30 cellular contexts compared by ENCODE assay signal in genomic region chr10:16392661-16393060, GRCh38.
"Had no signal": no experiment of that assay in that cellular context is flagged by ENCODE, and none has a peak within 500 bp of the region (broad histone marks: within the 10 kb centered on the region; RNA-seq: fewer than 3 reads in every experiment).

No MANE protein-coding gene starts in this region.

- H3K27me3 ChIP-seq: ascending aorta, breast epithelium, colonic mucosa, esophagus squamous epithelium had no signal

- H3K36me3 ChIP-seq: ascending aorta, breast epithelium, cardiac muscle cell, colonic mucosa, esophagus squamous epithelium, heart left ventricle, WERI-Rb-1 had no signal

- H3K27ac ChIP-seq: ascending aorta, breast epithelium, cardiac muscle cell, colonic mucosa, epithelial cell of prostate, esophagus squamous epithelium, heart left ventricle, WERI-Rb-1 had no signal

- H3K36me3 Mint-ChIP-seq: activated CD4-positive, alpha-beta memory T cell treated with anti-CD3 and anti-CD28 coated beads for 36 hours; activated CD8-positive, alpha-beta memory T cell treated with anti-CD3 and anti-CD28 coated beads, Interleukin-2, amount 10 ng/mL, durations not matched to agents 7 days and 5 days; activated naive CD4-positive, alpha-beta T cell treated with anti-CD3 and anti-CD28 coated beads, Interleukin-2, amount 50 U/mL, for 24 hours; activated naive CD8-positive, alpha-beta T cell treated with anti-CD3 and anti-CD28 coated beads, Interleukin-2, amount 10 ng/mL, durations not matched to agents 7 days and 5 days; brain had no signal

- H3K4me1 Mint-ChIP-seq: activated B cell treated with CpG ODN at 0.5 μM for 24 hours; activated CD8-positive, alpha-beta memory T cell treated with anti-CD3 and anti-CD28 coated beads, Interleukin-2, amount 10 ng/mL, durations not matched to agents 7 days and 5 days; activated naive CD4-positive, alpha-beta T cell treated with anti-CD3 and anti-CD28 coated beads, Interleukin-2, amount 50 U/mL, for 24 hours; activated naive CD8-positive, alpha-beta T cell treated with anti-CD3 and anti-CD28 coated beads, Interleukin-2, amount 10 ng/mL, durations not matched to agents 7 days and 5 days; brain; T-helper 17 cell had no signal

- H3K4me1 ChIP-seq: ascending aorta, breast epithelium, colonic mucosa, esophagus squamous epithelium, heart left ventricle had no signal

- H3K4me3 ChIP-seq: ascending aorta, breast epithelium, cardiac muscle cell, colonic mucosa, esophagus squamous epithelium, heart left ventricle had no signal

- H3K9me3 Mint-ChIP-seq: activated B cell treated with CpG ODN at 0.5 μM for 24 hours; activated CD4-positive, alpha-beta memory T cell treated with anti-CD3 and anti-CD28 coated beads for 36 hours; activated naive CD4-positive, alpha-beta T cell treated with anti-CD3 and anti-CD28 coated beads for 36 hours; activated naive CD4-positive, alpha-beta T cell treated with anti-CD3 and anti-CD28 coated beads, Interleukin-2, amount 50 U/mL, for 24 hours; activated naive CD8-positive, alpha-beta T cell treated with anti-CD3 and anti-CD28 coated beads, Interleukin-2, amount 10 ng/mL, durations not matched to agents 7 days and 5 days; activated T-helper 1 cell treated with anti-CD3 and anti-CD28 coated beads, Interleukin-12 subunit alpha, Interleukin-12 subunit beta, Interleukin-2, Interleukin-4 antibody, amounts not matched to agents 30 ng/mL and 10 ng/mL and 1 ng/mL, durations not matched to agents 14 hours and 24 hours and 36 hours; activated T-helper 2 cell treated with anti-CD3 and anti-CD28 coated beads, Interferon-gamma antibody, Interleukin-2, Interleukin-4, amounts not matched to agents 10 μg/mL and 5 μg/mL and 100 μg/mL, durations not matched to agents 14 hours and 24 hours and 36 hours; T-helper 2 cell treated with Interferon-gamma antibody and Interleukin-4, amounts not matched to agents 5 μg/mL and 100 μg/mL, for 36 hours had no signal

- H3K9me3 ChIP-seq: ascending aorta, breast epithelium, colonic mucosa, esophagus squamous epithelium, heart left ventricle had no signal

- DNase-seq: activated B cell treated with CpG ODN at 0.5 μM for 24 hours; activated CD4-positive, alpha-beta memory T cell treated with anti-CD3 and anti-CD28 coated beads for 36 hours; activated CD4-positive, alpha-beta T cell treated with anti-CD3 and anti-CD28 coated beads for 48 hours; activated CD4-positive, alpha-beta T cell treated with anti-CD3 and anti-CD28 coated beads, Interleukin-2, amount 50 U/mL, for 1 hour; activated CD8-positive, alpha-beta memory T cell treated with anti-CD3 and anti-CD28 coated beads, Interleukin-2, amount 10 ng/mL, durations not matched to agents 7 days and 5 days; activated CD8-positive, alpha-beta memory T cell treated with anti-CD3 and anti-CD28 coated beads, Interleukin-2, amount 50 U/mL, for 4 hours; activated CD8-positive, alpha-beta T cell treated with anti-CD3 and anti-CD28 coated beads, Interleukin-2, amount 10 ng/mL, durations not matched to agents 7 days and 5 days; activated effector memory CD4-positive, alpha-beta T cell treated with anti-CD3 and anti-CD28 coated beads, Interleukin-2, amount 50 U/mL, for 16 hours; activated naive CD4-positive, alpha-beta T cell treated with anti-CD3 and anti-CD28 coated beads for 36 hours; activated naive CD8-positive, alpha-beta T cell treated with anti-CD3 and anti-CD28 coated beads, Interleukin-2, amount 10 ng/mL, durations not matched to agents 7 days and 5 days; activated T-cell treated with anti-CD3 and anti-CD28 coated beads, Interleukin-2, amount 50 U/mL, for 1 hour; activated T-cell treated with anti-CD3 and anti-CD28 coated beads, Interleukin-2, amount 50 U/mL, for 48 hours; central memory CD4-positive, alpha-beta T cell; cerebellar nuclear complex; colonic mucosa; effector CD8-positive, alpha-beta T cell; esophagus squamous epithelium; heart left ventricle; T-helper 17 cell; T1000; WERI-Rb-1 had no signal

- H3K4me3 Mint-ChIP-seq: activated B cell treated with CpG ODN at 0.5 μM for 24 hours; activated CD4-positive, alpha-beta memory T cell treated with anti-CD3 and anti-CD28 coated beads for 36 hours; activated CD8-positive, alpha-beta memory T cell treated with anti-CD3 and anti-CD28 coated beads, Interleukin-2, amount 10 ng/mL, durations not matched to agents 7 days and 5 days; activated CD8-positive, alpha-beta T cell treated with anti-CD3 and anti-CD28 coated beads, Interleukin-2, amount 10 ng/mL, durations not matched to agents 7 days and 5 days; activated naive CD4-positive, alpha-beta T cell treated with anti-CD3 and anti-CD28 coated beads for 36 hours; activated naive CD4-positive, alpha-beta T cell treated with anti-CD3 and anti-CD28 coated beads, Interleukin-2, amount 50 U/mL, for 24 hours; activated naive CD8-positive, alpha-beta T cell treated with anti-CD3 and anti-CD28 coated beads, Interleukin-2, amount 10 ng/mL, durations not matched to agents 7 days and 5 days; activated T-helper 1 cell treated with anti-CD3 and anti-CD28 coated beads, Interleukin-12 subunit alpha, Interleukin-12 subunit beta, Interleukin-2, Interleukin-4 antibody, amounts not matched to agents 30 ng/mL and 10 ng/mL and 1 ng/mL, durations not matched to agents 14 hours and 24 hours and 36 hours; brain; T-helper 17 cell; T-helper 2 cell treated with Interferon-gamma antibody and Interleukin-4, amounts not matched to agents 5 μg/mL and 100 μg/mL, for 36 hours had no signal

- H3K27ac Mint-ChIP-seq: activated B cell treated with CpG ODN at 0.5 μM for 24 hours; activated CD4-positive, alpha-beta memory T cell treated with anti-CD3 and anti-CD28 coated beads for 36 hours; activated CD8-positive, alpha-beta memory T cell treated with anti-CD3 and anti-CD28 coated beads, Interleukin-2, amount 10 ng/mL, durations not matched to agents 7 days and 5 days; activated CD8-positive, alpha-beta T cell treated with anti-CD3 and anti-CD28 coated beads, Interleukin-2, amount 10 ng/mL, durations not matched to agents 7 days and 5 days; activated naive CD4-positive, alpha-beta T cell treated with anti-CD3 and anti-CD28 coated beads for 36 hours; activated naive CD4-positive, alpha-beta T cell treated with anti-CD3 and anti-CD28 coated beads, Interleukin-2, amount 50 U/mL, for 24 hours; activated naive CD8-positive, alpha-beta T cell treated with anti-CD3 and anti-CD28 coated beads, Interleukin-2, amount 10 ng/mL, durations not matched to agents 7 days and 5 days; activated T-helper 1 cell treated with anti-CD3 and anti-CD28 coated beads, Interleukin-12 subunit alpha, Interleukin-12 subunit beta, Interleukin-2, Interleukin-4 antibody, amounts not matched to agents 30 ng/mL and 10 ng/mL and 1 ng/mL, durations not matched to agents 14 hours and 24 hours and 36 hours; activated T-helper 2 cell treated with anti-CD3 and anti-CD28 coated beads, Interferon-gamma antibody, Interleukin-2, Interleukin-4, amounts not matched to agents 10 μg/mL and 5 μg/mL and 100 μg/mL, durations not matched to agents 14 hours and 24 hours and 36 hours; brain; T-helper 17 cell; T-helper 2 cell treated with Interferon-gamma antibody and Interleukin-4, amounts not matched to agents 5 μg/mL and 100 μg/mL, for 36 hours had no signal
